1 cellular context compared by ENCODE assay signal in genomic region chr2:131492418-131493198, GRCh38.
TF ChIP-seq lines count a peak whose summit lies in the region.

No MANE protein-coding gene starts in this region.

TF ChIP-seq in K562, 482 proteins besides CTCF, POLR2A, EP300 and RAD21 (continues in another document):
- TF ChIP-seq SAP30 (IDR thresholded peaks at IDR 0.05; ENCODE audit: borderline replicate concordance, insufficient read depth, low read depth, low read length, poor library complexity, severe bottlenecking): peak; percentile 52
- TF ChIP-seq HNRNPLL (IDR thresholded peaks at IDR 0.05; ENCODE audit: low read depth, low read length, poor library complexity, severe bottlenecking): peak; percentile 89
- TF ChIP-seq SMARCA5 (IDR thresholded peaks at IDR 0.05): peak; percentile 74; the same call in 1 of the 2 replicates
- no peak for TF ChIP-seq POLR3A (IDR thresholded peaks at IDR 0.05; ENCODE audit: borderline replicate concordance, extremely low read depth, insufficient read depth, insufficient read length)
- peak; percentile 85 for TF ChIP-seq POLR2G (IDR thresholded peaks at IDR 0.05; ENCODE audit: low read depth, low read length)
- no peak for TF ChIP-seq ZNF507 (tag; conservative IDR thresholded peaks at IDR 0.05)
- no peak for TF ChIP-seq CEBPB (tag; IDR thresholded peaks at IDR 0.05)
- TF ChIP-seq HBP1 (CRISPR knock-in tag; IDR thresholded peaks at IDR 0.05): 0 out of 2 replicates have a peak, but pooled peaks have one; percentile 26
- 0 out of 2 replicates have a peak, but pooled peaks have one; percentile 19 for TF ChIP-seq BCOR (IDR thresholded peaks at IDR 0.05)
- TF ChIP-seq E2F3 (CRISPR knock-in tag; IDR thresholded peaks at IDR 0.05): peak; percentile 98
- peak; percentile 88 for TF ChIP-seq SMAD4 (CRISPR knock-in tag; conservative IDR thresholded peaks at IDR 0.05)
- TF ChIP-seq E2F6 (IDR thresholded peaks at IDR 0.05; ENCODE audit: borderline replicate concordance in 1 of 2, extremely low read depth in 1 of 2, insufficient read depth in 1 of 2, insufficient read length in 1 of 2, low read depth in 1 of 2, low read length in 1 of 2, poor library complexity in 1 of 2, severe bottlenecking in 1 of 2): peak; percentile 69 to 91
- peak in 1 of 2 experiments; percentile 62; a peak in 2 of 4 replicates for TF ChIP-seq HDAC1 (IDR thresholded peaks at IDR 0.05)
- no peak for TF ChIP-seq ASH1L (IDR thresholded peaks at IDR 0.05; ENCODE audit: borderline replicate concordance, low read depth, partially characterized antibody)
- TF ChIP-seq ZNF592 (IDR thresholded peaks at IDR 0.05): peak; percentile 8
- TF ChIP-seq POLR2AphosphoS5 (IDR thresholded peaks at IDR 0.05; ENCODE audit: control insufficient read depth, insufficient read depth, low read depth, low read length): peak; percentile 46; the same call in 1 of the 2 replicates
- no peak for TF ChIP-seq GATAD2A (IDR thresholded peaks at IDR 0.05)
- peak; percentile 23 for TF ChIP-seq PRPF4 (IDR thresholded peaks at IDR 0.05; ENCODE audit: insufficient read depth, low read depth, low read length, poor library complexity, severe bottlenecking)
- peak; percentile 26 for TF ChIP-seq CCNT2 (IDR thresholded peaks at IDR 0.05; ENCODE audit: borderline replicate concordance, extremely low read depth, insufficient read length, low read depth, low read length)
- no peak for TF ChIP-seq ETV5 (CRISPR knock-in tag; IDR thresholded peaks at IDR 0.05; ENCODE audit: low read depth)
- TF ChIP-seq NCOR1 (IDR thresholded peaks at IDR 0.05): peak; percentile 42; the same call in 1 of the 2 replicates
- TF ChIP-seq FOXP4 (CRISPR knock-in tag; IDR thresholded peaks at IDR 0.05; ENCODE audit: borderline replicate concordance): peak; percentile 27; the same call in 1 of the 2 replicates
- TF ChIP-seq FIP1L1 (IDR thresholded peaks at IDR 0.05; ENCODE audit: low read depth, low read length, poor library complexity, severe bottlenecking): peak; percentile 71
- TF ChIP-seq ATF3 (IDR thresholded peaks at IDR 0.05): no peak; the same call in 1 of the 2 replicates
- peak; percentile 77 for TF ChIP-seq ATF3 (CRISPR knock-in tag; conservative IDR thresholded peaks at IDR 0.05)
- TF ChIP-seq NBN (IDR thresholded peaks at IDR 0.05; ENCODE audit: low read depth): peak; percentile 61; the same call in 1 of the 2 replicates
- TF ChIP-seq TARDBP (IDR thresholded peaks at IDR 0.05): no peak
- TF ChIP-seq DMBX1 (CRISPR knock-in tag; IDR thresholded peaks at IDR 0.05; ENCODE audit: borderline replicate concordance): no peak
- TF ChIP-seq TFAP4 (CRISPR knock-in tag; IDR thresholded peaks at IDR 0.05; ENCODE audit: borderline replicate concordance): peak; percentile 90; the same call in 1 of the 2 replicates
- no peak for TF ChIP-seq ZNF24 (IDR thresholded peaks at IDR 0.05)
- no peak for TF ChIP-seq ZSCAN29 (IDR thresholded peaks at IDR 0.05)
- no peak for TF ChIP-seq TEAD2 (tag; IDR thresholded peaks at IDR 0.05)
- TF ChIP-seq SIN3A (IDR thresholded peaks at IDR 0.05; ENCODE audit: borderline replicate concordance in 2 of 2, control insufficient read depth in 1 of 2, low read depth in 2 of 2, low read length in 2 of 2): peak; percentile 3 to 90; a peak in 2 of 4 replicates
- TF ChIP-seq TRIM24 (IDR thresholded peaks at IDR 0.05): no peak
- peak; percentile 72; the same call in 1 of the 2 replicates for TF ChIP-seq NR3C1 (CRISPR knock-in tag; IDR thresholded peaks at IDR 0.05)
- peak in 1 of 2 experiments; percentile 29; a peak in 1 of 4 replicates for TF ChIP-seq SIX5 (IDR thresholded peaks at IDR 0.05; ENCODE audit: borderline replicate concordance in 1 of 2, insufficient read depth in 1 of 2, low read depth in 1 of 2, low read length in 2 of 2)
- TF ChIP-seq NFIC (IDR thresholded peaks at IDR 0.05): peak; percentile 37; the same call in 1 of the 2 replicates
- TF ChIP-seq TAF9B (IDR thresholded peaks at IDR 0.05; ENCODE audit: partially characterized antibody): peak; percentile 71
- 0 out of 2 replicates have a peak, but pooled peaks have one; percentile 23 for TF ChIP-seq ZNF263 (CRISPR knock-in tag; IDR thresholded peaks at IDR 0.05; ENCODE audit: borderline replicate concordance)
- TF ChIP-seq ZC3H11A (IDR thresholded peaks at IDR 0.05; ENCODE audit: low read depth, low read length): 0 out of 2 replicates have a peak, but pooled peaks have one; percentile 30
- no peak for TF ChIP-seq MLX (CRISPR knock-in tag; conservative IDR thresholded peaks at IDR 0.05)
- no peak for TF ChIP-seq TCFL5 (CRISPR knock-in tag; conservative IDR thresholded peaks at IDR 0.05)
- 0 out of 2 replicates have a peak, but pooled peaks have one; percentile 27 for TF ChIP-seq CREB3L1 (IDR thresholded peaks at IDR 0.05; ENCODE audit: borderline replicate concordance, low read depth)
- no peak for TF ChIP-seq SNIP1 (IDR thresholded peaks at IDR 0.05; ENCODE audit: low read depth)
- no peak for TF ChIP-seq ZNF77 (CRISPR knock-in tag; IDR thresholded peaks at IDR 0.05)
- TF ChIP-seq ZNF589 (CRISPR knock-in tag; IDR thresholded peaks at IDR 0.05; ENCODE audit: low read depth): no peak
- TF ChIP-seq ZNF518B (CRISPR knock-in tag; IDR thresholded peaks at IDR 0.05): no peak
- no peak for TF ChIP-seq MEF2D (tag; conservative IDR thresholded peaks at IDR 0.05; ENCODE audit: low read depth)
- TF ChIP-seq SRSF1 (IDR thresholded peaks at IDR 0.05; ENCODE audit: low read depth, low read length): no peak
